In the genomic region with DNA sequence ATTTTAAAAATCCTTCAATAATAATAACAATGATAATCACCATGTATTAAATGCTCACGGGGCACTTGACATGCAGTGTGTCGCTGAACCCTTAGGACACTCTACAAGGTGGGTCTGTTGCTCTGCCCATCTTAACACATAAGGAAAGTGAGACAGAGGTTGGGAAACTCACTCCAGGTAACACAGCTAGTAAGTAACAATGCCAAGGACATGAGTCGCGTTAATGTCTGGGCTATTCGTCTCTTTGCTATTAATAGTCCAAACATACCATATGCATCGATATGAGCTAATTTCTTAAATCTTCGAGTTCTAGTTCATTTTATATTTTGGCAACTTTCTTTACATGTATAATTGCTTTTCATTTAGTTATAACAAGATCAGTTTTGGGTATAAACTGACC, we compare ENCODE assay signal across 22 cellular contexts.
DNase-seq lines count a peak whose midpoint lies in the region; ATAC-seq, FAIRE-seq and TF ChIP-seq lines count a peak whose summit lies in the region.
"Had no signal": no experiment of that assay in that cellular context is flagged by ENCODE, and none has a peak within 500 bp of the region (broad histone marks: within the 10 kb centered on the region; RNA-seq: fewer than 3 reads in every experiment).

No MANE protein-coding gene starts in this region.

- no peak overlapping the region for H2AFZ ChIP-seq in IMR-90 (replicated peaks; ENCODE audit: low read length, poor library complexity)

- 0 out of 2 replicates have a peak, but pooled peaks cover 3% of the 10 kb centered on the region for H3K9me1 ChIP-seq in IMR-90 (ENCODE audit: insufficient read depth, low read length)

- TF ChIP-seq CTCF in A549 (IDR thresholded peaks at IDR 0.05) (no peak), IMR-90 (conservative IDR thresholded peaks at IDR 0.05; ENCODE audit: low read depth, low read length) (no peak), foreskin keratinocyte (conservative IDR thresholded peaks at IDR 0.05) (no peak), progenitor cell of endocrine pancreas (IDR thresholded peaks at IDR 0.05; ENCODE audit: unreplicated experiment) (no peak), suprapubic skin (IDR thresholded peaks at IDR 0.05) (no peak)

- H4K91ac ChIP-seq in IMR-90 (ENCODE audit: insufficient read depth, low read depth, low read length), result no peak overlapping the region

- 57% methylated on average over 7 of the region's 7 CpGs for WGBS in A549 (ENCODE audit: missing lambda C conversion rate)
- WGBS in IMR-90 (ENCODE audit: extremely low coverage in 2 of 2, insufficient read length in 1 of 2), 2 experiments, result no CpG with 5 or more reads among the region's 7 CpGs
- 61% methylated on average over 7 of the region's 7 CpGs for WGBS in suprapubic skin

- no peak overlapping the region for H4K5ac ChIP-seq in IMR-90 (ENCODE audit: low read depth, low read length)

- no peak overlapping the region for H2AK9ac ChIP-seq in IMR-90 (replicated peaks; ENCODE audit: low read depth, low read length, poor library complexity)

- H2AK5ac ChIP-seq in IMR-90 (ENCODE audit: low read depth, low read length), result no peak overlapping the region

- in situ Hi-C loops in IMR-90 (cut with MboI; ENCODE audit: low sequenced_read_pairs), result no loop called here

- ATAC-seq in A549, result no peak
- ATAC-seq in IMR-90 (ENCODE audit: low read depth), result no peak
- peak; percentile 75 for ATAC-seq in foreskin keratinocyte
- ATAC-seq: GM12878, HepG2 had no signal

- TF ChIP-seq POLR2A in A549 (IDR thresholded peaks at IDR 0.05; ENCODE audit: low read length) (no peak), IMR-90 (IDR thresholded peaks at IDR 0.05; ENCODE audit: low read depth, low read length) (no peak), suprapubic skin (IDR thresholded peaks at IDR 0.05) (no peak)

- H3K36me3 Mint-ChIP-seq in progenitor cell of endocrine pancreas (ENCODE audit: insufficient read depth), result peaks cover 33% of the 10 kb centered on the region
- H3K36me3 Mint-ChIP-seq: CD4-positive, CD25-positive, alpha-beta regulatory T cell had no signal

- DNase-seq in A549 (ENCODE audit: low read depth in 1 of 2, low spot score in 1 of 2) (no peak), IMR-90 (peak; percentile 23), astrocyte of the hippocampus (ENCODE audit: low read depth, low spot score) (peak; percentile 13), foreskin keratinocyte (peak; percentile 28 to 58), NCI-H1436 (lab: John Stamatoyannopoulos, UW) (no peak), progenitor cell of endocrine pancreas (ENCODE audit: low spot score, unreplicated experiment) (no peak), NCI-H1417 treated with DMSO at 0.1 percent for 48 hours (lab: John Stamatoyannopoulos, UW) (no peak), suprapubic skin (ENCODE audit: low spot score in 2 of 2) (no peak)
- DNase-seq: BE2C; CD4-positive, CD25-positive, alpha-beta regulatory T cell; COR-L47; DMS153; KG1; NCI-H146; NCI-H2081; NCI-H510A treated with DMSO at 0.1 percent for 48 hours; NCI-H82; OCI-M1 had no signal

- BruUV-seq in IMR-90 (replicated peaks; lab: Mats Ljungman, UMichigan), result no TSS peak

- intact Hi-C loops in IMR-90 (cut with micrococcal nuclease), result no loop called here

- no peak overlapping the region for H3K9ac ChIP-seq in IMR-90 (ENCODE audit: low read depth, low read length)

- H3K79me1 ChIP-seq in IMR-90 (ENCODE audit: low read depth in 1 of 2, low read length in 2 of 2), result no peaks in the 10 kb centered on the region

- no peaks in the 10 kb centered on the region for H3K9me3 Mint-ChIP-seq in progenitor cell of endocrine pancreas (ENCODE audit: low read depth)
- H3K9me3 Mint-ChIP-seq: CD4-positive, CD25-positive, alpha-beta regulatory T cell had no signal

- H4K20me1 ChIP-seq in IMR-90 (ENCODE audit: insufficient read depth, low read length), result no peaks in the 10 kb centered on the region

- H3K4me2 ChIP-seq in A549 (peak overlapping the region; percentile 16; the same call in 1 of the 3 replicates), IMR-90 (ENCODE audit: low read depth, low read length) (no peak overlapping the region)

- H2BK5ac ChIP-seq in IMR-90 (ENCODE audit: low read depth, low read length, poor library complexity, severe bottlenecking), result no peak overlapping the region

- POLR2A ChIA-PET in A549 (lab: Yijun Ruan, JAX) (interaction anchor here (1.2 kb wide), 1 partner anchor 149 kb away, joined by 3 read pairs; a partner anchor contains a TSS), IMR-90 (lab: Charles Lee; ENCODE audit: unreplicated experiment) (no interaction called here)

- H3K18ac ChIP-seq in IMR-90 (ENCODE audit: low read depth, low read length), result no peak overlapping the region

- no peak for FAIRE-seq in A549 (lab: Jason Lieb, UNC)
- FAIRE-seq: GM12878, GM19239, H1, HepG2 had no signal

- H4K8ac ChIP-seq in IMR-90 (ENCODE audit: low read depth in 2 of 2, low read length in 2 of 2), result no peak overlapping the region

- no peaks in the 10 kb centered on the region for H3K27me3 Mint-ChIP-seq in progenitor cell of endocrine pancreas

- H3K4me1 ChIP-seq in A549 (peaks cover 14% of the 10 kb centered on the region), IMR-90 (ENCODE audit: control insufficient read depth, insufficient read depth, low read length) (no peaks in the 10 kb centered on the region), foreskin keratinocyte (no peaks in the 10 kb centered on the region), suprapubic skin (peaks cover 4% of the 10 kb centered on the region)
- H3K4me1 ChIP-seq: BE2C had no signal

- TF ChIP-seq EP300 in A549 (IDR thresholded peaks at IDR 0.05) (no peak), suprapubic skin (IDR thresholded peaks at IDR 0.05) (no peak)

- H3K9me3 ChIP-seq in A549 (no peaks in the 10 kb centered on the region), IMR-90 (ENCODE audit: control insufficient read depth, insufficient read depth, low read length) (no peaks in the 10 kb centered on the region), suprapubic skin (no peaks in the 10 kb centered on the region)
- H3K9me3 ChIP-seq: BE2C had no signal

- H2BK15ac ChIP-seq in IMR-90 (ENCODE audit: low read depth, low read length), result no peak overlapping the region

- no peak overlapping the region for H3K14ac ChIP-seq in IMR-90 (replicated peaks; ENCODE audit: low read depth, low read length)

- no peak overlapping the region for H3K4me3 Mint-ChIP-seq in progenitor cell of endocrine pancreas (ENCODE audit: low read depth)
- H3K4me3 Mint-ChIP-seq: CD4-positive, CD25-positive, alpha-beta regulatory T cell had no signal

- no peak overlapping the region for H3K4me3 ChIP-seq in A549
- H3K4me3 ChIP-seq in IMR-90 (ENCODE audit: insufficient read depth, low read depth, low read length), result no peak overlapping the region
- H3K4me3 ChIP-seq in suprapubic skin, result no peak overlapping the region
- H3K4me3 ChIP-seq: GM12878 had no signal

- TF ChIP-seq RAD21 in A549 (conservative IDR thresholded peaks at IDR 0.05 in 1 of 2, IDR thresholded peaks at IDR 0.05 in 1 of 2), result no peak
- TF ChIP-seq RAD21 in IMR-90 (IDR thresholded peaks at IDR 0.05; ENCODE audit: low read length), result no peak

- no peaks in the 10 kb centered on the region for H3K4me1 Mint-ChIP-seq in progenitor cell of endocrine pancreas (ENCODE audit: low read depth)

- H3K27me3 ChIP-seq in IMR-90 (ENCODE audit: control insufficient read depth, insufficient read depth, low read length), result no peaks in the 10 kb centered on the region
- H3K27me3 ChIP-seq in foreskin keratinocyte, result no peaks in the 10 kb centered on the region
- H3K27me3 ChIP-seq in suprapubic skin, result no peaks in the 10 kb centered on the region

- peaks cover 4% of the 10 kb centered on the region for H3K36me3 ChIP-seq in IMR-90 (ENCODE audit: control insufficient read depth, insufficient read depth, low read length)
- peaks cover 7% of the 10 kb centered on the region for H3K36me3 ChIP-seq in suprapubic skin
- H3K36me3 ChIP-seq: BE2C had no signal

- no peak overlapping the region for H3K4ac ChIP-seq in IMR-90 (ENCODE audit: low read depth, low read length)

- dilution Hi-C loops in IMR-90 (cut with HindIII; ENCODE audit: low sequenced_read_pairs, unreplicated experiment), result no loop called here

- CTCF ChIA-PET in A549 (lab: Yijun Ruan, JAX), result interaction anchor here (0.6 to 2.7 kb wide), 4 partner anchors 9 to 77 kb away, joined by 3 to 21 read pairs (median 8); no protein-coding TSS in a partner anchor
- CTCF ChIA-PET in IMR-90 (lab: Yijun Ruan, JAX), result interaction anchor here (1.2 kb wide), 1 partner anchor 9 kb away, joined by 9 read pairs; no protein-coding TSS in a partner anchor

- no peak overlapping the region for H3K23ac ChIP-seq in IMR-90 (ENCODE audit: low read depth, low read length)

- H2BK120ac ChIP-seq in IMR-90 (ENCODE audit: low read depth, low read length), result no peak overlapping the region

- no peak overlapping the region for H3K56ac ChIP-seq in IMR-90 (ENCODE audit: extremely low read depth, insufficient read depth, low read length)

- H2BK20ac ChIP-seq in IMR-90 (ENCODE audit: low read depth, low read length), result no peak overlapping the region

- H3K27ac Mint-ChIP-seq in progenitor cell of endocrine pancreas, result no peak overlapping the region
- H3K27ac Mint-ChIP-seq: CD4-positive, CD25-positive, alpha-beta regulatory T cell had no signal

- H3K27ac ChIP-seq in A549, result no peak overlapping the region
- H3K27ac ChIP-seq in IMR-90 (ENCODE audit: insufficient read depth, low read length), result no peak overlapping the region
- no peak overlapping the region for H3K27ac ChIP-seq in foreskin keratinocyte
- H3K27ac ChIP-seq in suprapubic skin, result no peak overlapping the region

TF ChIP-seq in A549, 52 proteins besides CTCF, POLR2A, EP300 and RAD21 (continues in another document):
- TF ChIP-seq PHF8 (IDR thresholded peaks at IDR 0.05; ENCODE audit: borderline replicate concordance, low read depth) (no peak), POLR2AphosphoS2 (conservative IDR thresholded peaks at IDR 0.05; ENCODE audit: low read length) (no peak), ESRRA (IDR thresholded peaks at IDR 0.05; ENCODE audit: borderline replicate concordance, low read length) (no peak)

TF ChIP-seq in IMR-90, 13 proteins besides CTCF, POLR2A, EP300 and RAD21:
- TF ChIP-seq, protein P1, sequence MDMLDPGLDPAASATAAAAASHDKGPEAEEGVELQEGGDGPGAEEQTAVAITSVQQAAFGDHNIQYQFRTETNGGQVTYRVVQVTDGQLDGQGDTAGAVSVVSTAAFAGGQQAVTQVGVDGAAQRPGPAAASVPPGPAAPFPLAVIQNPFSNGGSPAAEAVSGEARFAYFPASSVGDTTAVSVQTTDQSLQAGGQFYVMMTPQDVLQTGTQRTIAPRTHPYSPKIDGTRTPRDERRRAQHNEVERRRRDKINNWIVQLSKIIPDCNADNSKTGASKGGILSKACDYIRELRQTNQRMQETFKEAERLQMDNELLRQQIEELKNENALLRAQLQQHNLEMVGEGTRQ (IDR thresholded peaks at IDR 0.05; ENCODE audit: low read depth, low read length), result no peak

Comparison
In these comparisons a context has a peak if more than half of its experiments do, and no peak if none do; other contexts are left out.
1. DNase-seq: peak in IMR-90 (single experiment), astrocyte of the hippocampus (single experiment) and foreskin keratinocyte (2 of 2); none in A549 (0 of 2), NCI-H1436 (single experiment), progenitor cell of endocrine pancreas (single experiment), NCI-H1417 treated with DMSO at 0.1 percent for 48 hours (single experiment) and suprapubic skin (0 of 2).